Comparison of ENCODE assay signal across 19 cellular contexts in genomic region chr2:127906206-127906926, GRCh38. TPM values are rescaled to one million over a fixed set of nuclear protein-coding genes. Genes with fewer than 3 reads are reported as not detected.
A peak's percentile ranks its signal among the peaks of the same experiment; 100 is the strongest.
DNase-seq lines count a peak whose midpoint lies in the region; ATAC-seq, FAIRE-seq and TF ChIP-seq lines count a peak whose summit lies in the region.
"Had no signal": no experiment of that assay in that cellular context is flagged by ENCODE, and none has a peak within 500 bp of the region (broad histone marks: within the 10 kb centered on the region; RNA-seq: fewer than 3 reads in every experiment).

No MANE protein-coding gene starts in this region.

- TF ChIP-seq CTCF in BE2C (IDR thresholded peaks at IDR 0.05; ENCODE audit: low read depth, low read length) (no peak), GM23338 (conservative IDR thresholded peaks at IDR 0.05; ENCODE audit: low read depth in 2 of 2) (peak in 1 of 2 experiments; percentile 24; a peak in 1 of 4 replicates), OCI-LY3 (IDR thresholded peaks at IDR 0.05; ENCODE audit: low read depth, low read length) (no peak)

- H3K4me2 ChIP-seq in GM23338 (no peak overlapping the region), OCI-LY3 (ENCODE audit: low read length) (no peak overlapping the region)

- DNase-seq in BE2C, result peak; percentile 18
- DNase-seq in GM23338 (ENCODE audit: low spot score), result peak; percentile 55
- peak; percentile 50 for DNase-seq in iPS-NIHi11 (ENCODE audit: low spot score)
- DNase-seq in RKO (ENCODE audit: low spot score), result no peak
- no peak for DNase-seq in RPMI8226
- no peak for DNase-seq in HTR-8/SVneo (ENCODE audit: insufficient read length, low spot score)
- DNase-seq: activated CD4-positive, alpha-beta memory T cell treated with anti-CD3 and anti-CD28 coated beads for 36 hours; activated T-cell treated with anti-CD3 and anti-CD28 coated beads, Interleukin-2, amount 50 U/mL, for 24 hours; AML-193; KG1; kidney; NCI-H345; PC-3; stimulated activated CD4-positive, alpha-beta T cell treated with anti-CD3 and anti-CD28 coated beads, Interleukin-4, amount 100 ng/mL, for 24 hours; SW 1271; testis had no signal

- H3K4me3 Mint-ChIP-seq in GM23338, result no peak overlapping the region; the same call in 2 of the 3 replicates
- H3K4me3 Mint-ChIP-seq: activated CD4-positive, alpha-beta memory T cell treated with anti-CD3 and anti-CD28 coated beads for 36 hours; activated T-cell treated with anti-CD3 and anti-CD28 coated beads, Interleukin-2, amount 50 U/mL, for 24 hours had no signal

- peak overlapping the region; percentile 47 for H3K4me3 ChIP-seq in BE2C (ENCODE audit: low read depth, low read length)
- H3K4me3 ChIP-seq in GM23338, result no peak overlapping the region
- no peak overlapping the region for H3K4me3 ChIP-seq in OCI-LY3 (ENCODE audit: low read length)

- H3K79me2 ChIP-seq in GM23338 (replicated peaks; ENCODE audit: insufficient read depth), result no peaks in the 10 kb centered on the region
- H3K79me2 ChIP-seq in OCI-LY3 (ENCODE audit: low read length), result no peaks in the 10 kb centered on the region

- H3K27ac ChIP-seq in GM23338 (ENCODE audit: low read depth) (no peak overlapping the region), OCI-LY3 (ENCODE audit: low read length) (no peak overlapping the region)
- H3K27ac ChIP-seq: testis had no signal

- no peaks in the 10 kb centered on the region for H3K36me3 ChIP-seq in BE2C
- no peaks in the 10 kb centered on the region for H3K36me3 ChIP-seq in GM23338 (ENCODE audit: insufficient read depth)
- no peaks in the 10 kb centered on the region for H3K36me3 ChIP-seq in OCI-LY3 (replicated peaks; ENCODE audit: low read depth, low read length)

- no peak for FAIRE-seq in HTR-8/SVneo (lab: Jason Lieb, UNC)
- FAIRE-seq: kidney had no signal

- no peaks in the 10 kb centered on the region; the same call in 2 of the 3 replicates for H3K9me3 Mint-ChIP-seq in GM23338
- H3K9me3 Mint-ChIP-seq: activated CD4-positive, alpha-beta memory T cell treated with anti-CD3 and anti-CD28 coated beads for 36 hours; activated T-cell treated with anti-CD3 and anti-CD28 coated beads, Interleukin-2, amount 50 U/mL, for 24 hours had no signal

- H3K27ac Mint-ChIP-seq in GM23338, result no peak overlapping the region
- H3K27ac Mint-ChIP-seq: activated CD4-positive, alpha-beta memory T cell treated with anti-CD3 and anti-CD28 coated beads for 36 hours; activated T-cell treated with anti-CD3 and anti-CD28 coated beads, Interleukin-2, amount 50 U/mL, for 24 hours had no signal

- H4K20me1 ChIP-seq in GM23338 (replicated peaks; ENCODE audit: insufficient read depth) (no peaks in the 10 kb centered on the region; the same call in 1 of the 2 replicates), OCI-LY3 (ENCODE audit: insufficient read depth, low read length) (no peaks in the 10 kb centered on the region)

- ATAC-seq in GM23338, result peak; percentile 79
- ATAC-seq in HG03280 (IDR thresholded peaks at IDR 0.05; ENCODE audit: unreplicated experiment), result no peak
- ATAC-seq: PC-3, sciatic nerve had no signal

- H3K4me1 Mint-ChIP-seq in GM23338, result peaks cover 7% of the 10 kb centered on the region; the same call in 2 of the 3 replicates

- H3K4me1 ChIP-seq in BE2C (no peaks in the 10 kb centered on the region), GM23338 (ENCODE audit: insufficient read depth) (no peaks in the 10 kb centered on the region), OCI-LY3 (ENCODE audit: low read length) (peaks cover 15% of the 10 kb centered on the region)

- H3K27me3 ChIP-seq in BE2C (no peaks in the 10 kb centered on the region), GM23338 (ENCODE audit: insufficient read depth) (no peaks in the 10 kb centered on the region), OCI-LY3 (ENCODE audit: low read depth, low read length) (0 out of 2 replicates have a peak, but pooled peaks cover 2% of the 10 kb centered on the region)
- H3K27me3 ChIP-seq: testis had no signal

- H3K27me3 Mint-ChIP-seq in GM23338 (ENCODE audit: insufficient read depth, low read depth, poor library complexity), result no peaks in the 10 kb centered on the region

- H3K9me3 ChIP-seq in BE2C (no peaks in the 10 kb centered on the region), OCI-LY3 (ENCODE audit: insufficient read depth, low read length) (no peaks in the 10 kb centered on the region)
- H3K9me3 ChIP-seq: testis had no signal

- peaks cover 5% of the 10 kb centered on the region; the same call in 1 of the 2 replicates for H3K9me2 ChIP-seq in GM23338 (ENCODE audit: insufficient read depth)

- no peaks in the 10 kb centered on the region for H3K36me3 Mint-ChIP-seq in GM23338 (ENCODE audit: low read depth)
- H3K36me3 Mint-ChIP-seq: activated CD4-positive, alpha-beta memory T cell treated with anti-CD3 and anti-CD28 coated beads for 36 hours had no signal

- no peak overlapping the region for H3K9ac ChIP-seq in OCI-LY3 (ENCODE audit: low read length)

- H2AFZ ChIP-seq in GM23338 (peak overlapping the region; percentile 90; the same call in 1 of the 2 replicates), OCI-LY3 (ENCODE audit: low read depth, low read length) (peak overlapping the region; percentile 53; the same call in 1 of the 2 replicates)

- H3F3A ChIP-seq in GM23338 (replicated peaks; ENCODE audit: low read depth), result no peaks in the 10 kb centered on the region

TF ChIP-seq in GM23338, 12 proteins besides CTCF, POLR2A, EP300 and RAD21 (continues in another document):
- TF ChIP-seq STAT1 (IDR thresholded peaks at IDR 0.05; ENCODE audit: unreplicated experiment) (no peak), EZH2phosphoT487 (IDR thresholded peaks at IDR 0.05; ENCODE audit: unreplicated experiment) (no peak), REST (IDR thresholded peaks at IDR 0.05; ENCODE audit: unreplicated experiment) (no peak), POLR2AphosphoS5 (IDR thresholded peaks at IDR 0.05; ENCODE audit: low read depth) (no peak), CREB1 (CRISPR knock-in tag; IDR thresholded peaks at IDR 0.05; ENCODE audit: low read depth) (no peak), ZNF331 (CRISPR knock-in tag; IDR thresholded peaks at IDR 0.05; ENCODE audit: low read depth) (no peak), EZH2 (IDR thresholded peaks at IDR 0.05; ENCODE audit: low read depth, unreplicated experiment) (no peak), NANOG (IDR thresholded peaks at IDR 0.05; ENCODE audit: borderline replicate concordance) (no peak), JUNB (IDR thresholded peaks at IDR 0.05; ENCODE audit: unreplicated experiment) (no peak), ZNF114 (CRISPR knock-in tag; IDR thresholded peaks at IDR 0.05) (no peak)
- TF ChIP-seq, protein P1, sequence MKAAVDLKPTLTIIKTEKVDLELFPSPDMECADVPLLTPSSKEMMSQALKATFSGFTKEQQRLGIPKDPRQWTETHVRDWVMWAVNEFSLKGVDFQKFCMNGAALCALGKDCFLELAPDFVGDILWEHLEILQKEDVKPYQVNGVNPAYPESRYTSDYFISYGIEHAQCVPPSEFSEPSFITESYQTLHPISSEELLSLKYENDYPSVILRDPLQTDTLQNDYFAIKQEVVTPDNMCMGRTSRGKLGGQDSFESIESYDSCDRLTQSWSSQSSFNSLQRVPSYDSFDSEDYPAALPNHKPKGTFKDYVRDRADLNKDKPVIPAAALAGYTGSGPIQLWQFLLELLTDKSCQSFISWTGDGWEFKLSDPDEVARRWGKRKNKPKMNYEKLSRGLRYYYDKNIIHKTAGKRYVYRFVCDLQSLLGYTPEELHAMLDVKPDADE (IDR thresholded peaks at IDR 0.05), result no peak

RNA-seq across cellular contexts. Expression of gene AMMECR1L, which starts 20.6 kb away (rescaled TPM):
- polyA plus RNA-seq in BE2C (2012; ENCODE audit: insufficient read depth, insufficient read length, low read depth), result 14.5 TPM
- total RNA-seq in GM23338 (2014; rRNA removed; shearing (Covaris generic)), result 17.7 and 20.5 TPM in 2 replicates
- 7.8 and 7.9 TPM in 2 replicates for polyA plus RNA-seq in GM23338 (2016; fragmentation: Nextera tagmentation; extraction: Ambion mirVana)

RNA-seq across cellular contexts. Expression of gene POLR2D, which starts 48.4 kb away (rescaled TPM):
- 24.7 TPM for polyA plus RNA-seq in BE2C (2012; ENCODE audit: insufficient read depth, insufficient read length, low read depth)
- 49.2 and 59.7 TPM in 2 replicates for total RNA-seq in GM23338 (2014; rRNA removed; shearing (Covaris generic))
- 23.3 and 25.4 TPM in 2 replicates for polyA plus RNA-seq in GM23338 (2016; fragmentation: Nextera tagmentation; extraction: Ambion mirVana)

Comparison
In these comparisons a context has a peak if more than half of its experiments do, and no peak if none do; other contexts are left out.
1. DNase-seq: peak in BE2C (single experiment), GM23338 (single experiment) and iPS-NIHi11 (single experiment); none in RKO (single experiment), RPMI8226 (single experiment) and HTR-8/SVneo (single experiment).